13 cellular contexts compared by ENCODE assay signal in genomic region chr11:126484266-126484665, GRCh38.
DNase-seq lines count a peak whose midpoint lies in the region; ATAC-seq and TF ChIP-seq lines count a peak whose summit lies in the region.
"Had no signal": no experiment of that assay in that cellular context is flagged by ENCODE, and none has a peak within 500 bp of the region (broad histone marks: within the 10 kb centered on the region; RNA-seq: fewer than 3 reads in every experiment).

No MANE protein-coding gene starts in this region.

- peaks cover 5% of the 10 kb centered on the region for H3K9me3 ChIP-seq in adipocyte (ENCODE audit: control insufficient read depth, low read length)

- POLR2A ChIA-PET in AG04449 (lab: Yijun Ruan, JAX) = interaction anchor here (0.6 kb wide), 1 partner anchor 516 kb away, joined by 3 read pairs; the partner anchor contains the start of gene KIRREL3

- no peak overlapping the region for H3K4me3 ChIP-seq in AG04449 (ENCODE audit: low read depth, low read length)
- H3K4me3 ChIP-seq in adipocyte (ENCODE audit: low read length) = no peak overlapping the region
- H3K4me3 ChIP-seq in foreskin fibroblast (ENCODE audit: low read depth in 1 of 2, low read length in 2 of 2) = no peak overlapping the region
- H3K4me3 ChIP-seq: GM12878 had no signal

- H3K9ac ChIP-seq in adipocyte (ENCODE audit: low read length) = no peak overlapping the region

- CTCF ChIA-PET in AG04449 (lab: Yijun Ruan, JAX) = interaction anchor here (0.6 to 10.2 kb wide), 10 partner anchors 10 to 506 kb away, joined by 3 to 260 read pairs (median 4); partner anchors contain the start of gene DCPS

- H3K4me1 ChIP-seq in adipocyte (ENCODE audit: control insufficient read depth, insufficient read depth, low read length) = peaks cover 4% of the 10 kb centered on the region

- DNase-seq in AG04449 (ENCODE audit: low read depth, low spot score) (peak; percentile 86), H4 (ENCODE audit: low spot score) (peak; percentile 81), adipocyte (ENCODE audit: low read depth) (peak; percentile 78), foreskin fibroblast (peak; percentile 53 to 57)
- no peak for DNase-seq in stimulated activated CD8-positive, alpha-beta memory T cell treated with anti-CD3 and anti-CD28 coated beads, Interleukin-4, amount 100 ng/mL, for 48 hours
- no peak for DNase-seq in stimulated activated CD4-positive, alpha-beta T cell treated with anti-CD3 and anti-CD28 coated beads, Interleukin-12 subunit alpha, Interleukin-12 subunit beta, amount 100 ng/mL, for 4 hours
- DNase-seq: NCI-H1105, NCI-H510A, occipital lobe, T-helper 2 cell had no signal

- H3K27me3 ChIP-seq in adipocyte (replicated peaks; ENCODE audit: control insufficient read depth, insufficient read depth, low read length) = peaks cover 5% of the 10 kb centered on the region

- no peaks in the 10 kb centered on the region for H3K36me3 ChIP-seq in adipocyte (ENCODE audit: control insufficient read depth, insufficient read depth, low read length, severe bottlenecking)

- TF ChIP-seq CTCF in AG04449 (IDR thresholded peaks at IDR 0.05; ENCODE audit: insufficient read depth, low read length, missing control alignments) (no peak), foreskin fibroblast (IDR thresholded peaks at IDR 0.05; ENCODE audit: low read depth, low read length) (no peak)

- no peak for ATAC-seq in GM19397 (IDR thresholded peaks at IDR 0.05; ENCODE audit: unreplicated experiment)
- no peak for ATAC-seq in HG03342 (IDR thresholded peaks at IDR 0.05; ENCODE audit: unreplicated experiment)

Comparison
In these comparisons a context has a peak if more than half of its experiments do, and no peak if none do; other contexts are left out.
1. DNase-seq: peak in AG04449 (single experiment), H4 (single experiment), adipocyte (single experiment) and foreskin fibroblast (2 of 2); none in stimulated activated CD8-positive, alpha-beta memory T cell treated with anti-CD3 and anti-CD28 coated beads, Interleukin-4, amount 100 ng/mL, for 48 hours (single experiment) and stimulated activated CD4-positive, alpha-beta T cell treated with anti-CD3 and anti-CD28 coated beads, Interleukin-12 subunit alpha, Interleukin-12 subunit beta, amount 100 ng/mL, for 4 hours (single experiment).